6 cellular contexts compared by ENCODE assay signal in the genomic region with DNA sequence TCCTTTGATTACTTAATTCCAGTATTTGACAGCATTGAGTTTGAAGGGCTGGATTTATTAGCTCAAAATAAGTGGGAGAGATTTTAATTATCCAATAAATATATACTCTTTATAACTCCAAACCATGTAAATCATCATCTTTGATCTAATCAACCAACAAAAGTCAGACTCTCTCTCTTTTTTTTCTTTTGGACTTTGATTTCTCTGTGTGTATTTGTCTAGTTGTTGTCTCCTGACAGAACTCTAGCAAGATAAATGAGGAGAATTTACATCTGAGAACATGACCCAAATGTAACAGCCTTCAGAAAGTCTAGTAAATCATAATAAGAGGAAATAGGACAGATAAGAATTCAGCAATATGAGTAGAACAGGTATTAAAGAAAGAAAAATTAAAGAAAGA.
"Had no signal": no experiment of that assay in that cellular context is flagged by ENCODE, and none has a peak within 500 bp of the region (broad histone marks: within the 10 kb centered on the region; RNA-seq: fewer than 3 reads in every experiment).

No MANE protein-coding gene starts in this region.

- H3K27me3 Mint-ChIP-seq: IgD-negative memory B cell had no signal

- FAIRE-seq: HTR-8/SVneo, K562 had no signal

- ATAC-seq: K562 had no signal

- H3K4me3 Mint-ChIP-seq: IgD-negative memory B cell had no signal

- DNase-seq: IMR-90, KBM-7 had no signal

- H3K36me3 Mint-ChIP-seq: IgD-negative memory B cell had no signal

- H3K27ac Mint-ChIP-seq: IgD-negative memory B cell had no signal

- H3K27ac ChIP-seq: HL-60 had no signal

- H3K4me1 Mint-ChIP-seq: IgD-negative memory B cell had no signal

- H3K4me3 ChIP-seq: K562 had no signal
